ENCODE assay signal across 1 cellular context in genomic region chr3:136818851-136819783, GRCh38.
A peak's percentile ranks its signal among the peaks of the same experiment; 100 is the strongest.
TF ChIP-seq lines count a peak whose summit lies in the region.

Gene SLC35G2 (plus strand): TSS chr3:136819126. CDS start chr3:136854461, 35,335 bp downstream.

TF ChIP-seq in HEK293, 187 proteins besides CTCF, POLR2A, EP300 and RAD21 (continued from another document):
- TF ChIP-seq ZBTB11 (tag by site-specific recombination; conservative IDR thresholded peaks at IDR 0.05; ENCODE audit: low read depth) (peak; percentile 23; the same call in 1 of the 2 replicates), PRDM10 (tag by site-specific recombination; IDR thresholded peaks at IDR 0.05) (peak; percentile 86), ZBTB7A (tag by site-specific recombination; IDR thresholded peaks at IDR 0.05; ENCODE audit: low read depth) (no peak), GLIS1 (tag by site-specific recombination; IDR thresholded peaks at IDR 0.05) (peak; percentile 54; the same call in 1 of the 2 replicates), ZBTB20 (tag by site-specific recombination; IDR thresholded peaks at IDR 0.05) (peak; percentile 99), GLIS2 (tag by site-specific recombination; IDR thresholded peaks at IDR 0.05) (peak; percentile 58), ZNF223 (tag by site-specific recombination; IDR thresholded peaks at IDR 0.05) (no peak), SCRT2 (tag by site-specific recombination; IDR thresholded peaks at IDR 0.05) (peak; percentile 92), ZNF561 (tag by site-specific recombination; IDR thresholded peaks at IDR 0.05; ENCODE audit: borderline replicate concordance) (peak; percentile 44; the same call in 1 of the 2 replicates), ZNF138 (tag by site-specific recombination; IDR thresholded peaks at IDR 0.05; ENCODE audit: borderline replicate concordance) (no peak), ZBTB26 (tag by site-specific recombination; optimal IDR thresholded peaks at IDR 0.05) (peak; percentile 79), SP2 (tag by site-specific recombination; IDR thresholded peaks at IDR 0.05) (peak; percentile 82), OSR2 (tag by site-specific recombination; IDR thresholded peaks at IDR 0.05) (no peak), ZBTB8A (tag by site-specific recombination; IDR thresholded peaks at IDR 0.05) (peak; percentile 99), KLF9 (tag by site-specific recombination; IDR thresholded peaks at IDR 0.05; ENCODE audit: low read depth) (0 out of 2 replicates have a peak, but pooled peaks have one; percentile 41), ZSCAN30 (tag by site-specific recombination; IDR thresholded peaks at IDR 0.05) (peak; percentile 14; the same call in 1 of the 2 replicates), ZFHX2 (tag by site-specific recombination; conservative IDR thresholded peaks at IDR 0.05) (peak; percentile 69), OVOL3 (tag by site-specific recombination; IDR thresholded peaks at IDR 0.05) (no peak), ZNF341 (tag by site-specific recombination; IDR thresholded peaks at IDR 0.05; ENCODE audit: low read depth) (peak; percentile 81), PRDM4 (tag by site-specific recombination; IDR thresholded peaks at IDR 0.05) (0 out of 2 replicates have a peak, but pooled peaks have one; percentile 11), ZNF529 (tag by site-specific recombination; IDR thresholded peaks at IDR 0.05; ENCODE audit: insufficient replicate concordance) (no peak), ZNF335 (tag by site-specific recombination; conservative IDR thresholded peaks at IDR 0.05) (peak; percentile 72), HIC1 (tag by site-specific recombination; IDR thresholded peaks at IDR 0.05) (peak; percentile 44; the same call in 1 of the 2 replicates), ZNF423 (tag by site-specific recombination; IDR thresholded peaks at IDR 0.05) (no peak), ZNF280D (tag by site-specific recombination; IDR thresholded peaks at IDR 0.05) (no peak), ZBTB21 (tag by site-specific recombination; IDR thresholded peaks at IDR 0.05) (peak; percentile 71; the same call in 1 of the 2 replicates), ZNF76 (tag by site-specific recombination; IDR thresholded peaks at IDR 0.05; ENCODE audit: borderline replicate concordance, low read depth) (peak; percentile 13; the same call in 1 of the 2 replicates), ZNF692 (tag by site-specific recombination; IDR thresholded peaks at IDR 0.05) (peak; percentile 32; the same call in 1 of the 2 replicates), ZNF660 (tag by site-specific recombination; IDR thresholded peaks at IDR 0.05) (0 out of 2 replicates have a peak, but pooled peaks have one; percentile 9), ZNF394 (tag by site-specific recombination; IDR thresholded peaks at IDR 0.05; ENCODE audit: borderline replicate concordance) (peak; percentile 34; the same call in 1 of the 2 replicates)
